Comparison of ENCODE assay signal across 20 cellular contexts in genomic region chr17:62684179-62684578, GRCh38. TPM values are rescaled to one million over a fixed set of nuclear protein-coding genes. Genes with fewer than 3 reads are reported as not detected.
"Had no signal": no experiment of that assay in that cellular context is flagged by ENCODE, and none has a peak within 500 bp of the region (broad histone marks: within the 10 kb centered on the region; RNA-seq: fewer than 3 reads in every experiment).

No MANE protein-coding gene starts in this region.

- H3K36me3 ChIP-seq: SJCRH30 had no signal

- DNase-seq: IMR-90, Kasumi-1, MM.1S, NCI-H1092 treated with DMSO at 0.1 percent for 48 hours, NCI-H1436, NCI-H187, NCI-H2029, NCI-H2081 treated with DMSO at 0.1 percent for 48 hours, NCI-H2171 treated with DMSO at 0.1 percent for 48 hours, NCI-H2227 treated with DMSO at 0.1 percent for 48 hours, NCI-H524, NCI-H526 treated with DMSO at 0.1 percent for 48 hours, NCI-H774, SHP77, SJCRH30, T-helper 1 cell had no signal

- H3K27me3 ChIP-seq: SJCRH30 had no signal

- H3K4me3 ChIP-seq: SJCRH30 had no signal

- FAIRE-seq: HepG2 had no signal

- H3K27ac ChIP-seq: KMS-11, RWPE1, SJCRH30 had no signal

- H3K4me1 ChIP-seq: SJCRH30 had no signal

- H3K9ac ChIP-seq: KMS-11 had no signal

- H3K9me3 ChIP-seq: SJCRH30 had no signal

- ATAC-seq: HepG2, SK-N-SH treated with all-trans-retinoic acid at 6 μM for 48 hours had no signal

RNA-seq across cellular contexts. Expression of gene MRC2, which starts 56.7 kb away (rescaled TPM):
- total RNA-seq: HepG2 had no signal
- polyA plus RNA-seq: HepG2 had no signal
